In the genomic region with DNA sequence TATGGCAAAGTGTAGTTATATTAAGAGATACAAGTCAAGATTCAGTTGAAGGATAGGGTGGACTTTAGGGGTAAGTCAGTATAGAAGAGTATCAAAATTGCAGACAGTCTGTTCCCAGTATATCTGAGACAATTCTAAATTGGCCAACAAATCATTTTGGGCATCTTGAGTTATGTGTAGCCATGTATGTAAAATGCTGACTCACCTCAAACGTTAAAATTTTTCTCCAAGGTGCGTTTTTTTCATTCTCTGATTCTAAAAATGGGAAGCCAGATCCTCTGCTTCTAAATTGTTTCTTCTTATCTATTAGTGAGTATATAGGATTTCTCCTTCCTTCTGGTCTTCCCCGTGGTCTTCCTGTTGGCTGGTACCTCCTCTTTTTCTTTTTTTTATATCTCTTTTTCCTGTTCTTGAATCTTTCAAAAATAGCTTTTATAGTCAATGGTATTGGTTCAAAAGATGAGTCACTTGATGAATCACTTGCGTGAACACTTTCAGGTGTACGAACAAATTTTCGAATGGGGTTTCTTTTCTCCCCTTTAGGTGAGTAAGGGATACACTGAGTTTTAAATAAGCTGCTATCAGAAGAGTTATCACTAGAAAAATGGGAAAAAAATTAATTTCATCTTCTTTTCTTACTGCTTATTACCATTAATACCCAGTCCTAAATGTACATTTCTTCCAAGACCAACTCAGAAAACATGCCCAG, we compare ENCODE assay signal across 9 cellular contexts. TPM values are rescaled to one million over a fixed set of nuclear protein-coding genes. Genes with fewer than 3 reads are reported as not detected.
A peak's percentile ranks its signal among the peaks of the same experiment; 100 is the strongest.
DNase-seq lines count a peak whose midpoint lies in the region; ATAC-seq and TF ChIP-seq lines count a peak whose summit lies in the region.
"Had no signal": no experiment of that assay in that cellular context is flagged by ENCODE, and none has a peak within 500 bp of the region (broad histone marks: within the 10 kb centered on the region; RNA-seq: fewer than 3 reads in every experiment).

No MANE protein-coding gene starts in this region.

- peak overlapping the region; percentile 21 for H3K4me3 ChIP-seq in CD8-positive, alpha-beta memory T cell (ENCODE audit: low read length)
- H3K4me3 ChIP-seq in ascending aorta: peak overlapping the region; percentile 18 to 91

- H3K4me3 Mint-ChIP-seq in CD8-positive, alpha-beta memory T cell: peak overlapping the region; percentile 88 to 100 (median 100)
- H3K4me3 Mint-ChIP-seq in IgD-negative memory B cell (peak overlapping the region; percentile 82 to 100 (median 98)), mesothelial cell of epicardium (peak overlapping the region; percentile 100)

- peaks cover 0 to 1% (median 0%) of the 10 kb centered on the region in 5 donors for H3K9me3 Mint-ChIP-seq in CD8-positive, alpha-beta memory T cell
- no peaks in the 10 kb centered on the region for H3K9me3 Mint-ChIP-seq in IgD-negative memory B cell
- no peaks in the 10 kb centered on the region for H3K9me3 Mint-ChIP-seq in mesothelial cell of epicardium

- no peak for DNase-seq in CD8-positive, alpha-beta memory T cell
- no peak for DNase-seq in ascending aorta (ENCODE audit: low spot score in 2 of 2)
- DNase-seq in mesothelial cell of epicardium (ENCODE audit: low spot score in 2 of 2, unreplicated experiment in 2 of 2): no peak
- no peak for DNase-seq in cerebellum (ENCODE audit: low spot score)
- no peak for DNase-seq in DMS79 (lab: John Stamatoyannopoulos, UW)
- DNase-seq in HEK293T (ENCODE audit: extremely low spot score): no peak
- DNase-seq: stimulated activated CD4-positive, alpha-beta T cell treated with anti-CD3 and anti-CD28 coated beads, Interleukin-2, amount 100 ng/mL, for 24 hours had no signal

- peaks cover 58% of the 10 kb centered on the region for H3K36me3 ChIP-seq in CD8-positive, alpha-beta memory T cell (ENCODE audit: insufficient read depth, low read length)
- H3K36me3 ChIP-seq in ascending aorta: peaks cover 41 to 63% of the 10 kb centered on the region in 2 donors

- peaks cover 0 to 5% of the 10 kb centered on the region in 2 donors for H3K27me3 Mint-ChIP-seq in CD8-positive, alpha-beta memory T cell
- peaks cover 2% of the 10 kb centered on the region for H3K27me3 Mint-ChIP-seq in IgD-negative memory B cell
- no peaks in the 10 kb centered on the region for H3K27me3 Mint-ChIP-seq in mesothelial cell of epicardium (ENCODE audit: low read depth)

- H3K9me3 ChIP-seq in CD8-positive, alpha-beta memory T cell (ENCODE audit: low read length): no peaks in the 10 kb centered on the region
- H3K9me3 ChIP-seq in ascending aorta: no peaks in the 10 kb centered on the region

- no peak overlapping the region for H3K27ac ChIP-seq in CD8-positive, alpha-beta memory T cell (ENCODE audit: low read depth, low read length)
- H3K27ac ChIP-seq in ascending aorta: peak overlapping the region; percentile 26 to 38

- H3K36me3 Mint-ChIP-seq in CD8-positive, alpha-beta memory T cell: peaks cover 0 to 86% (median 24%) of the 10 kb centered on the region in 3 donors
- H3K36me3 Mint-ChIP-seq in IgD-negative memory B cell: peaks cover 8% of the 10 kb centered on the region
- peaks cover 26% of the 10 kb centered on the region for H3K36me3 Mint-ChIP-seq in mesothelial cell of epicardium

- peaks cover 82 to 93% (median 83%) of the 10 kb centered on the region in 3 donors for H3K4me1 Mint-ChIP-seq in CD8-positive, alpha-beta memory T cell
- peaks cover 49 to 66% (median 62%) of the 10 kb centered on the region in 3 donors for H3K4me1 Mint-ChIP-seq in IgD-negative memory B cell
- peaks cover 53% of the 10 kb centered on the region for H3K4me1 Mint-ChIP-seq in mesothelial cell of epicardium

- no peak for ATAC-seq in HG03095 (IDR thresholded peaks at IDR 0.05; ENCODE audit: unreplicated experiment)

- no peak for TF ChIP-seq CTCF in ascending aorta (IDR thresholded peaks at IDR 0.05)
- no peak for TF ChIP-seq CTCF in mesothelial cell of epicardium (IDR thresholded peaks at IDR 0.05; ENCODE audit: unreplicated experiment)

- peaks cover 82% of the 10 kb centered on the region for H3K4me1 ChIP-seq in CD8-positive, alpha-beta memory T cell (ENCODE audit: insufficient read depth, low read length)
- peaks cover 15 to 52% of the 10 kb centered on the region in 2 donors for H3K4me1 ChIP-seq in ascending aorta

- CTCF ChIA-PET in CD8-positive, alpha-beta memory T cell (lab: Charles Lee): interaction anchor here (1.3 to 1.7 kb wide), 3 partner anchors 46 to 76 kb away, joined by 3 to 6 read pairs (median 4); a partner anchor contains a TSS
- CTCF ChIA-PET in HEK293T (lab: Yijun Ruan, JAX): interaction anchor here (0.6 kb wide), 1 partner anchor 178 kb away, joined by 4 read pairs; no protein-coding TSS in a partner anchor

- H3K27me3 ChIP-seq in CD8-positive, alpha-beta memory T cell (ENCODE audit: insufficient read depth, low read length, poor library complexity, severe bottlenecking): no peaks in the 10 kb centered on the region
- no peaks in the 10 kb centered on the region for H3K27me3 ChIP-seq in ascending aorta

- POLR2A ChIA-PET in CD8-positive, alpha-beta memory T cell (lab: Charles Lee): interaction anchor here (0.6 to 4.6 kb wide), 2 partner anchors 47 to 1967 kb away, joined by 3 to 93 read pairs; a partner anchor contains a TSS
- POLR2A ChIA-PET in HEK293T (lab: Yijun Ruan, JAX): interaction anchor here (6.9 kb wide), 1 partner anchor 46 kb away, joined by 119 read pairs; a partner anchor contains a TSS

- peak overlapping the region; percentile 71 to 99 (median 90) for H3K27ac Mint-ChIP-seq in CD8-positive, alpha-beta memory T cell
- peak overlapping the region; percentile 74 to 96 (median 75) for H3K27ac Mint-ChIP-seq in IgD-negative memory B cell
- H3K27ac Mint-ChIP-seq in mesothelial cell of epicardium: peak overlapping the region; percentile 79

- intact Hi-C loops in ascending aorta (cut with DNase I): no loop called here

TF ChIP-seq in HEK293T, 16 proteins besides CTCF, POLR2A, EP300 and RAD21:
- TF ChIP-seq CTBP1 (IDR thresholded peaks at IDR 0.05; ENCODE audit: borderline replicate concordance) (no peak), NFRKB (IDR thresholded peaks at IDR 0.05) (no peak), TARDBP (IDR thresholded peaks at IDR 0.05) (no peak), FOXK2 (IDR thresholded peaks at IDR 0.05) (no peak), HDGF (IDR thresholded peaks at IDR 0.05; ENCODE audit: borderline replicate concordance) (no peak), FOXM1 (IDR thresholded peaks at IDR 0.05; ENCODE audit: borderline replicate concordance) (no peak), BHLHE40 (IDR thresholded peaks at IDR 0.05; ENCODE audit: borderline replicate concordance) (no peak), ZNF384 (IDR thresholded peaks at IDR 0.05) (no peak)
- TF ChIP-seq, protein P1, sequence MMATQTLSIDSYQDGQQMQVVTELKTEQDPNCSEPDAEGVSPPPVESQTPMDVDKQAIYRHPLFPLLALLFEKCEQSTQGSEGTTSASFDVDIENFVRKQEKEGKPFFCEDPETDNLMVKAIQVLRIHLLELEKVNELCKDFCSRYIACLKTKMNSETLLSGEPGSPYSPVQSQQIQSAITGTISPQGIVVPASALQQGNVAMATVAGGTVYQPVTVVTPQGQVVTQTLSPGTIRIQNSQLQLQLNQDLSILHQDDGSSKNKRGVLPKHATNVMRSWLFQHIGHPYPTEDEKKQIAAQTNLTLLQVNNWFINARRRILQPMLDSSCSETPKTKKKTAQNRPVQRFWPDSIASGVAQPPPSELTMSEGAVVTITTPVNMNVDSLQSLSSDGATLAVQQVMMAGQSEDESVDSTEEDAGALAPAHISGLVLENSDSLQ (IDR thresholded peaks at IDR 0.05): no peak

RNA-seq across cellular contexts. Expression of a gene that starts 3.2 kb away (rescaled TPM):
- total RNA-seq in CD8-positive, alpha-beta memory T cell: 100 to 1,000 TPM; 249 to 265 TPM
- polyA plus RNA-seq in CD8-positive, alpha-beta memory T cell: 18.0 TPM
- polyA plus RNA-seq in IgD-negative memory B cell: 33.4 TPM
- total RNA-seq in ascending aorta (81.1 TPM), mesothelial cell of epicardium (155 to 166 TPM (median 155 TPM) in 3 replicates), cerebellum (131 TPM)

RNA-seq across cellular contexts. Expression of a gene that starts 3.4 kb away (rescaled TPM):
- total RNA-seq in CD8-positive, alpha-beta memory T cell: 10 to 100 TPM; 14.9 to 16.8 TPM
- polyA plus RNA-seq in CD8-positive, alpha-beta memory T cell: 18.6 TPM
- 17.7 TPM for polyA plus RNA-seq in IgD-negative memory B cell
- 3.9 TPM for total RNA-seq in ascending aorta
- total RNA-seq in mesothelial cell of epicardium: 29.0 to 37.7 TPM (median 34.5 TPM) in 3 replicates
- 37.0 TPM for total RNA-seq in cerebellum

RNA-seq across cellular contexts. Expression of a gene that starts 46.0 kb away (rescaled TPM):
- total RNA-seq in CD8-positive, alpha-beta memory T cell: 10 to 100 TPM; 39.4 to 42.8 TPM
- polyA plus RNA-seq in CD8-positive, alpha-beta memory T cell: 25.1 TPM
- polyA plus RNA-seq in IgD-negative memory B cell: 25.8 TPM
- total RNA-seq in ascending aorta (12.6 TPM), mesothelial cell of epicardium (54.0 to 58.4 TPM (median 55.5 TPM) in 3 replicates), cerebellum (55.7 TPM)
